Comparison of ENCODE assay signal across 11 cellular contexts in genomic region chr5:1230551-1230950, GRCh38. TPM values are rescaled to one million over a fixed set of nuclear protein-coding genes. Genes with fewer than 3 reads are reported as not detected.
"Had no signal": no experiment of that assay in that cellular context is flagged by ENCODE, and none has a peak within 500 bp of the region (broad histone marks: within the 10 kb centered on the region; RNA-seq: fewer than 3 reads in every experiment).

No MANE protein-coding gene starts in this region.

- H3K36me3 Mint-ChIP-seq: IgD-negative memory B cell had no signal

- H3K4me1 Mint-ChIP-seq: IgD-negative memory B cell had no signal

- ATAC-seq: HCT116 had no signal

- H3K9me3 ChIP-seq: HAP-1 had no signal

- H3K9ac ChIP-seq: GM23248, KMS-11 had no signal

- H3K27ac Mint-ChIP-seq: HFFc6, IgD-negative memory B cell had no signal

- H2AFZ ChIP-seq: GM23248 had no signal

- H3K4me2 ChIP-seq: KMS-11 had no signal

- H3K4me1 ChIP-seq: HAP-1 had no signal

- H3K4me3 Mint-ChIP-seq: HFFc6 had no signal

- DNase-seq: GM23248, GOT3, H7, HFFc6, KBM-7 had no signal

- H3K4me3 ChIP-seq: GM23248, HAP-1 had no signal

- H3K27ac ChIP-seq: GM23248, KMS-11 had no signal

- H3K36me3 ChIP-seq: HAP-1 had no signal

RNA-seq across cellular contexts. Expression of gene SLC6A18, which starts 5.4 kb away (rescaled TPM):
- total RNA-seq: GM23248, H4, H7, HFFc6, HT-29 had no signal
- polyA plus RNA-seq: GM23248, IgD-negative memory B cell had no signal

RNA-seq across cellular contexts. Expression of gene SLC6A19, which starts 29.2 kb away (rescaled TPM):
- total RNA-seq: GM23248, H4, HFFc6, HT-29 had no signal
- polyA plus RNA-seq: GM23248, IgD-negative memory B cell had no signal
